8 cellular contexts compared by ENCODE assay signal in the genomic region with DNA sequence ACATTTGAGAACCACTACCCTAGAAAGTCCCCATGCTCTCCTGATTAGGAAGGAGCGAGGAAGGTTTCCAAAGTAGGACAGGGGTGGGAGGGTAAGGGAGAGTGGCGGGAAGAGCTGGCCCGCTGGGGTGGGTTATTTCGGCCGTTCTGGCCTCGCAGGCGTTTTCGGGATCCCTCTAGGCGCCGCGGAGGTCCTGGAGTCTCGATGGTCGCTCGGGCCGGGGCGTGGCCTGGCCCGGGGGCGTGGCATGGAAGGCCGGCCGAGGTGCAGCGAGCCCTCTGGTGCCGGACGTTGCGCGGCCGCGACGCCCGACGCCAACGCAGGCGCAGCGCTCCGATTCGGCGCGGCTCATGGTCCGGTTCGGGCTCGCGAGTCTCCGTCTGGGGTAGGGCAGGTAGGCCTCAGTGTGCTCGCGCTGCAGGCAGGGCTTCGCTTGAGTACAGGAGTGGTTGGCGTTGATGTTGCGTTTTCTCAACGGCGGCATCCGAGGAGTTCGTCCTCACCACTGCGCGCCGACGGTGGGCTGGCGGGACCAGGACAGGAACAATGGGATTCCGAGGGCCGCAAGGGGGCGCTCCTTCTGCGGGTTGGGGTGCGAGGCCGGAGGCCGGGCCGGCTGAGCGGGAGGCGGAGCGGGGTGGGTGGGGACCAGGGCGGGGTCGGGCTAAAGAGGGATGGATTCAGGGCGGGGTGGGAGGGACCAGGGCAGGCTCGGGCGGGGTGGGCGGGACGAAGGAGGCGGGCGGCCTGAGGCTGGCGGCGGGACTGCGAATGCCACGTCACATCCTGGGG. TPM values are rescaled to one million over a fixed set of nuclear protein-coding genes. Genes with fewer than 3 reads are reported as not detected.
DNase-seq lines count a peak whose midpoint lies in the region; ATAC-seq, FAIRE-seq and TF ChIP-seq lines count a peak whose summit lies in the region.

TSS of gene PGBD2 (plus strand) at position 287 of the 792 bp plus-strand sequence. CDS start 7,628 bp downstream, outside the sequence.

- H3K4me1 ChIP-seq in adrenal gland (replicated peaks in 1 of 2) (peaks cover 3 to 9% of the 10 kb centered on the region in 2 donors), psoas muscle (peaks cover 7% of the 10 kb centered on the region)

- H3K27me3 ChIP-seq in adrenal gland (no peaks in the 10 kb centered on the region), psoas muscle (ENCODE audit: insufficient read depth in 3 of 3, low read length in 2 of 3) (no peaks in the 10 kb centered on the region)

- 0 to 1% (median 0%) methylated on average over 6 to 80 of the region's 80 CpGs for WGBS in adrenal gland, 4 donors
- WGBS in psoas muscle, 3 donors, result 0% methylated on average over 59 to 80 of the region's 80 CpGs

- FAIRE-seq in GM12891 (lab: Jason Lieb, UNC), result peak; percentile 98
- FAIRE-seq in urothelium cell line (lab: Jason Lieb, UNC), result no peak

- DNase-seq in GM12891 (ENCODE audit: insufficient read length, low spot score) (peak; percentile 85), NCI-H128 (lab: John Stamatoyannopoulos, UW; ENCODE audit: unreplicated experiment) (peak; percentile 58), SW480 (ENCODE audit: low spot score) (peak; percentile 89), adrenal gland (peak; percentile 89 to 96 (median 94)), left ventricle myocardium superior (peak; percentile 96), psoas muscle (peak; percentile 94 to 95), urothelium cell line (ENCODE audit: low spot score) (peak; percentile 90)

- H3K27ac ChIP-seq in adrenal gland (peak within 1 kb of the TSS; percentile 62 to 98 (median 86)), psoas muscle (peak within 1 kb of the TSS; percentile 97)

- H3K9me3 ChIP-seq in adrenal gland (replicated peaks in 1 of 3), result no peaks in the 10 kb centered on the region
- H3K9me3 ChIP-seq in psoas muscle, result no peaks in the 10 kb centered on the region

- TF ChIP-seq CTCF in adrenal gland (IDR thresholded peaks at IDR 0.05), result peak; percentile 53 to 81 (median 68)
- peak; percentile 50 for TF ChIP-seq CTCF in psoas muscle (IDR thresholded peaks at IDR 0.05)

- intact Hi-C loops in adrenal gland (cut with DNase I), result no loop called here
- intact Hi-C loops in left ventricle myocardium superior (cut with micrococcal nuclease), result no loop called here
- intact Hi-C loops in psoas muscle (cut with DNase I), result loop anchor here in 1 of 2 donors (2.0 kb wide), 1 partner anchor 31 kb away; no protein-coding TSS in a partner anchor

- no peaks in the 10 kb centered on the region for H3K36me3 ChIP-seq in adrenal gland (replicated peaks in 1 of 2)
- H3K36me3 ChIP-seq in psoas muscle (ENCODE audit: insufficient read depth in 1 of 2, low read depth in 1 of 2), result no peaks in the 10 kb centered on the region

- H3K4me3 ChIP-seq in adrenal gland (peak within 1 kb of the TSS in 3 of 4 donors; percentile 44 to 83 (median 54)), psoas muscle (peak within 1 kb of the TSS; percentile 84)

- TF ChIP-seq POLR2A in GM12891 (IDR thresholded peaks at IDR 0.05; ENCODE audit: low read depth, low read length) (peak; percentile 89), adrenal gland (IDR thresholded peaks at IDR 0.05) (peak; percentile 79 to 89)

- peak; percentile 89 for ATAC-seq in HG02763 (IDR thresholded peaks at IDR 0.05; ENCODE audit: unreplicated experiment)
- peak; percentile 95 for ATAC-seq in left ventricle myocardium superior
- ATAC-seq in psoas muscle, result peak; percentile 96 to 97 (median 96)

TF ChIP-seq in GM12891, 5 proteins besides CTCF, POLR2A, EP300 and RAD21:
- TF ChIP-seq POLR2AphosphoS5 (IDR thresholded peaks at IDR 0.05; ENCODE audit: low read depth, low read length), result peak; percentile 90
- TF ChIP-seq PAX5 (IDR thresholded peaks at IDR 0.05; ENCODE audit: insufficient read depth, low read length, severe bottlenecking), result no peak
- TF ChIP-seq TAF1 (IDR thresholded peaks at IDR 0.05; ENCODE audit: low read depth, low read length), result peak; percentile 79; the same call in 1 of the 2 replicates

RNA-seq across cellular contexts. Expression of gene PGBD2, which starts in this region (rescaled TPM):
- 1.4 TPM for polyA plus RNA-seq in GM12891 (2012; ENCODE audit: low read depth, missing spikeins)
- total RNA-seq in adrenal gland, result 1 to 10 TPM; 1.6 to 9.2 (median 4.2) TPM
- 1 to 10 TPM; 4.5 to 7.2 (median 7.2) TPM for polyA plus RNA-seq in adrenal gland
- 3.3 TPM for total RNA-seq in left ventricle myocardium superior
- total RNA-seq in psoas muscle, result 1 to 10 TPM; 1.4 to 3.0 (median 1.9) TPM
- 1 to 10 TPM; 1.3 to 3.9 (median 3.2) TPM for polyA plus RNA-seq in psoas muscle

Comparison
In these comparisons a context has a peak if more than half of its experiments do, and no peak if none do; other contexts are left out.
1. Peak in every context shown above with its lines: DNase-seq, ATAC-seq, H3K4me3 ChIP-seq and H3K27ac ChIP-seq.